ENCODE assay signal across 1 cellular context in the genomic region with DNA sequence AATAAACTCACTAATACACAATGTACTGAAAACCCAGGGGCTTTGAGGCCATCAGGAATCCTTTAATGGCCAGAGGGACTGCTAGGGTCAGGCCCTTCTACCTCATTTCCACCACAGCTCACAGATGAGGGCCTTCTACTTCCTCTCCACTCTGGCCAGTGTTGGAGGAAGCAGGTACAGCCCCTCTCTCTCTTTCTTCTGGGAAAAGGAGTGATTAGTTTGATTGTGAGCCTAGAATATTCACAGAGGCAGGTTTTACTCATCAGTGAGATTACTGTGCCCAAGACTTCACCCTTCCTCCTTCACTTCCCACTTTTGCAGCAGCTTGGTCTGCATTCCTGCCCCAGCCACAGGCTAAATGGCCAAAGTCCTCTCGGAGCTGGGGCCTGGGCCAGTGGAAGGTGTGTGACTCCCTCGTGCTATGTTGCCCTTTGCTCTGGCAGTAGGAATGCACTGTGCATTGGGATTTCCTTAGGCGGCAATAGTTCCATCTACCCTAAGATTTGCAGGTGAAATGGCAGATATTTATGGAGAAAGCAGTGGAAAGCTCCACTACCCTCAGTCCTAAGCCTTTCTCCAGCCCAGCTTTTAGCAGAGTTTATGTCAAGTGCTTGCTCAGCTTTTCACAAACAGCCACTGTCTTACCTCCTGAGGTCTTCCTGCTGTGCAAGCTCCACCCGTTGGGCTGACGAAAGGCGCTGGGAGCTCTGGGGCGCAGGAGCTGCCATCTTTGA.
A peak's percentile ranks its signal among the peaks of the same experiment; 100 is the strongest.
TF ChIP-seq lines count a peak whose summit lies in the region.

No MANE protein-coding gene starts in this region.

TF ChIP-seq in HepG2, 621 proteins besides CTCF, POLR2A, EP300 and RAD21 (continued from another document and continues in another):
- no peak for TF ChIP-seq ZNF597 (CRISPR knock-in tag; IDR thresholded peaks at IDR 0.05)
- no peak for TF ChIP-seq SMAD1 (CRISPR knock-in tag; IDR thresholded peaks at IDR 0.05; ENCODE audit: borderline replicate concordance, low read depth)
- TF ChIP-seq ZKSCAN5 (CRISPR knock-in tag; IDR thresholded peaks at IDR 0.05): no peak; the same call in 1 of the 2 replicates
- TF ChIP-seq ZNF720 (CRISPR knock-in tag; IDR thresholded peaks at IDR 0.05): no peak
- no peak for TF ChIP-seq AHR (CRISPR knock-in tag; IDR thresholded peaks at IDR 0.05)
- 0 out of 2 replicates have a peak, but pooled peaks have one; percentile 77 for TF ChIP-seq ESRRA (CRISPR knock-in tag; IDR thresholded peaks at IDR 0.05; ENCODE audit: low read depth)
- 0 out of 2 replicates have a peak, but pooled peaks have one; percentile 76 for TF ChIP-seq DNMT3B (CRISPR knock-in tag; conservative IDR thresholded peaks at IDR 0.05)
- 0 out of 2 replicates have a peak, but pooled peaks have one; percentile 1 for TF ChIP-seq SMC3 (IDR thresholded peaks at IDR 0.05; ENCODE audit: low read length)
- peak; percentile 89 for TF ChIP-seq ZFX (CRISPR knock-in tag; IDR thresholded peaks at IDR 0.05; ENCODE audit: low read depth)
- no peak for TF ChIP-seq ZNF772 (CRISPR knock-in tag; IDR thresholded peaks at IDR 0.05)
- peak; percentile 82 for TF ChIP-seq SIX4 (CRISPR knock-in tag; IDR thresholded peaks at IDR 0.05)
- TF ChIP-seq TCF7 (IDR thresholded peaks at IDR 0.05; ENCODE audit: low read depth): no peak
- peak; percentile 90; the same call in 1 of the 2 replicates for TF ChIP-seq ZNF337 (CRISPR knock-in tag; IDR thresholded peaks at IDR 0.05; ENCODE audit: borderline replicate concordance, low read depth)
- peak; percentile 75; the same call in 1 of the 2 replicates for TF ChIP-seq NRL (CRISPR knock-in tag; IDR thresholded peaks at IDR 0.05; ENCODE audit: borderline replicate concordance)
- TF ChIP-seq, protein P1, sequence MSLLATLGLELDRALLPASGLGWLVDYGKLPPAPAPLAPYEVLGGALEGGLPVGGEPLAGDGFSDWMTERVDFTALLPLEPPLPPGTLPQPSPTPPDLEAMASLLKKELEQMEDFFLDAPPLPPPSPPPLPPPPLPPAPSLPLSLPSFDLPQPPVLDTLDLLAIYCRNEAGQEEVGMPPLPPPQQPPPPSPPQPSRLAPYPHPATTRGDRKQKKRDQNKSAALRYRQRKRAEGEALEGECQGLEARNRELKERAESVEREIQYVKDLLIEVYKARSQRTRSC (CRISPR knock-in tag; IDR thresholded peaks at IDR 0.05; ENCODE audit: low read depth): 0 out of 2 replicates have a peak, but pooled peaks have one; percentile 20
- TF ChIP-seq ZNF205 (CRISPR knock-in tag; IDR thresholded peaks at IDR 0.05): no peak
- TF ChIP-seq ZSCAN30 (CRISPR knock-in tag; IDR thresholded peaks at IDR 0.05): 0 out of 2 replicates have a peak, but pooled peaks have one; percentile 49
- TF ChIP-seq, protein P2, sequence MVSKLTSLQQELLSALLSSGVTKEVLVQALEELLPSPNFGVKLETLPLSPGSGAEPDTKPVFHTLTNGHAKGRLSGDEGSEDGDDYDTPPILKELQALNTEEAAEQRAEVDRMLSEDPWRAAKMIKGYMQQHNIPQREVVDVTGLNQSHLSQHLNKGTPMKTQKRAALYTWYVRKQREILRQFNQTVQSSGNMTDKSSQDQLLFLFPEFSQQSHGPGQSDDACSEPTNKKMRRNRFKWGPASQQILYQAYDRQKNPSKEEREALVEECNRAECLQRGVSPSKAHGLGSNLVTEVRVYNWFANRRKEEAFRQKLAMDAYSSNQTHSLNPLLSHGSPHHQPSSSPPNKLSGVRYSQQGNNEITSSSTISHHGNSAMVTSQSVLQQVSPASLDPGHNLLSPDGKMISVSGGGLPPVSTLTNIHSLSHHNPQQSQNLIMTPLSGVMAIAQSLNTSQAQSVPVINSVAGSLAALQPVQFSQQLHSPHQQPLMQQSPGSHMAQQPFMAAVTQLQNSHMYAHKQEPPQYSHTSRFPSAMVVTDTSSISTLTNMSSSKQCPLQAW (CRISPR knock-in tag; IDR thresholded peaks at IDR 0.05): peak; percentile 93
- TF ChIP-seq, protein P3, sequence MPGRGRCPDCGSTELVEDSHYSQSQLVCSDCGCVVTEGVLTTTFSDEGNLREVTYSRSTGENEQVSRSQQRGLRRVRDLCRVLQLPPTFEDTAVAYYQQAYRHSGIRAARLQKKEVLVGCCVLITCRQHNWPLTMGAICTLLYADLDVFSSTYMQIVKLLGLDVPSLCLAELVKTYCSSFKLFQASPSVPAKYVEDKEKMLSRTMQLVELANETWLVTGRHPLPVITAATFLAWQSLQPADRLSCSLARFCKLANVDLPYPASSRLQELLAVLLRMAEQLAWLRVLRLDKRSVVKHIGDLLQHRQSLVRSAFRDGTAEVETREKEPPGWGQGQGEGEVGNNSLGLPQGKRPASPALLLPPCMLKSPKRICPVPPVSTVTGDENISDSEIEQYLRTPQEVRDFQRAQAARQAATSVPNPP (CRISPR knock-in tag; IDR thresholded peaks at IDR 0.05): 0 out of 2 replicates have a peak, but pooled peaks have one; percentile 36
- no peak for TF ChIP-seq ZNF713 (CRISPR knock-in tag; IDR thresholded peaks at IDR 0.05)
- no peak for TF ChIP-seq NFIB (CRISPR knock-in tag; IDR thresholded peaks at IDR 0.05; ENCODE audit: borderline replicate concordance)
- TF ChIP-seq ZNF557 (CRISPR knock-in tag; IDR thresholded peaks at IDR 0.05): no peak
- peak; percentile 76; the same call in 1 of the 2 replicates for TF ChIP-seq HMG20B (CRISPR knock-in tag; conservative IDR thresholded peaks at IDR 0.05)
- TF ChIP-seq, protein P4, sequence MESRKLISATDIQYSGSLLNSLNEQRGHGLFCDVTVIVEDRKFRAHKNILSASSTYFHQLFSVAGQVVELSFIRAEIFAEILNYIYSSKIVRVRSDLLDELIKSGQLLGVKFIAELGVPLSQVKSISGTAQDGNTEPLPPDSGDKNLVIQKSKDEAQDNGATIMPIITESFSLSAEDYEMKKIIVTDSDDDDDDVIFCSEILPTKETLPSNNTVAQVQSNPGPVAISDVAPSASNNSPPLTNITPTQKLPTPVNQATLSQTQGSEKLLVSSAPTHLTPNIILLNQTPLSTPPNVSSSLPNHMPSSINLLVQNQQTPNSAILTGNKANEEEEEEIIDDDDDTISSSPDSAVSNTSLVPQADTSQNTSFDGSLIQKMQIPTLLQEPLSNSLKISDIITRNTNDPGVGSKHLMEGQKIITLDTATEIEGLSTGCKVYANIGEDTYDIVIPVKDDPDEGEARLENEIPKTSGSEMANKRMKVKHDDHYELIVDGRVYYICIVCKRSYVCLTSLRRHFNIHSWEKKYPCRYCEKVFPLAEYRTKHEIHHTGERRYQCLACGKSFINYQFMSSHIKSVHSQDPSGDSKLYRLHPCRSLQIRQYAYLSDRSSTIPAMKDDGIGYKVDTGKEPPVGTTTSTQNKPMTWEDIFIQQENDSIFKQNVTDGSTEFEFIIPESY (CRISPR knock-in tag; IDR thresholded peaks at IDR 0.05): peak; percentile 78
- peak; percentile 88 for TF ChIP-seq KDM4B (CRISPR knock-in tag; IDR thresholded peaks at IDR 0.05)
- no peak for TF ChIP-seq SNRNP70 (IDR thresholded peaks at IDR 0.05; ENCODE audit: low read depth, low read length)
- TF ChIP-seq NCOR1 (IDR thresholded peaks at IDR 0.05; ENCODE audit: borderline replicate concordance, low read length): peak; percentile 82
- 0 out of 2 replicates have a peak, but pooled peaks have one; percentile 46 for TF ChIP-seq RCOR2 (CRISPR knock-in tag; IDR thresholded peaks at IDR 0.05)
- TF ChIP-seq, protein P5, sequence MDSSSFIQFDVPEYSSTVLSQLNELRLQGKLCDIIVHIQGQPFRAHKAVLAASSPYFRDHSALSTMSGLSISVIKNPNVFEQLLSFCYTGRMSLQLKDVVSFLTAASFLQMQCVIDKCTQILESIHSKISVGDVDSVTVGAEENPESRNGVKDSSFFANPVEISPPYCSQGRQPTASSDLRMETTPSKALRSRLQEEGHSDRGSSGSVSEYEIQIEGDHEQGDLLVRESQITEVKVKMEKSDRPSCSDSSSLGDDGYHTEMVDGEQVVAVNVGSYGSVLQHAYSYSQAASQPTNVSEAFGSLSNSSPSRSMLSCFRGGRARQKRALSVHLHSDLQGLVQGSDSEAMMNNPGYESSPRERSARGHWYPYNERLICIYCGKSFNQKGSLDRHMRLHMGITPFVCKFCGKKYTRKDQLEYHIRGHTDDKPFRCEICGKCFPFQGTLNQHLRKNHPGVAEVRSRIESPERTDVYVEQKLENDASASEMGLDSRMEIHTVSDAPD (CRISPR knock-in tag; IDR thresholded peaks at IDR 0.05): 0 out of 2 replicates have a peak, but pooled peaks have one; percentile 52
- TF ChIP-seq ZNF615 (CRISPR knock-in tag; IDR thresholded peaks at IDR 0.05; ENCODE audit: borderline replicate concordance): no peak
- no peak for TF ChIP-seq CENPBD1 (CRISPR knock-in tag; IDR thresholded peaks at IDR 0.05; ENCODE audit: borderline replicate concordance, low read depth)
- TF ChIP-seq ZNF142 (CRISPR knock-in tag; IDR thresholded peaks at IDR 0.05): no peak
- no peak for TF ChIP-seq ZFP82 (CRISPR knock-in tag; IDR thresholded peaks at IDR 0.05; ENCODE audit: borderline replicate concordance)
- no peak for TF ChIP-seq NCOA5 (CRISPR knock-in tag; IDR thresholded peaks at IDR 0.05)
- TF ChIP-seq, protein P6, sequence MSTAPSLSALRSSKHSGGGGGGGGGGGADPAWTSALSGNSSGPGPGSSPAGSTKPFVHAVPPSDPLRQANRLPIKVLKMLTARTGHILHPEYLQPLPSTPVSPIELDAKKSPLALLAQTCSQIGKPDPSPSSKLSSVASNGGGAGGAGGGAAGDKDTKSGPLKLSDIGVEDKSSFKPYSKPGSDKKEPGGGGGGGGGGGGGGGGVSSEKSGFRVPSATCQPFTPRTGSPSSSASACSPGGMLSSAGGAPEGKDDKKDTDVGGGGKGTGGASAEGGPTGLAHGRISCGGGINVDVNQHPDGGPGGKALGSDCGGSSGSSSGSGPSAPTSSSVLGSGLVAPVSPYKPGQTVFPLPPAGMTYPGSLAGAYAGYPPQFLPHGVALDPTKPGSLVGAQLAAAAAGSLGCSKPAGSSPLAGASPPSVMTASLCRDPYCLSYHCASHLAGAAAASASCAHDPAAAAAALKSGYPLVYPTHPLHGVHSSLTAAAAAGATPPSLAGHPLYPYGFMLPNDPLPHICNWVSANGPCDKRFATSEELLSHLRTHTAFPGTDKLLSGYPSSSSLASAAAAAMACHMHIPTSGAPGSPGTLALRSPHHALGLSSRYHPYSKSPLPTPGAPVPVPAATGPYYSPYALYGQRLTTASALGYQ (CRISPR knock-in tag; IDR thresholded peaks at IDR 0.05): peak; percentile 54; the same call in 1 of the 2 replicates
- TF ChIP-seq TCF7L2 (IDR thresholded peaks at IDR 0.05; ENCODE audit: low read depth, low read length): no peak
- TF ChIP-seq ZNF451 (CRISPR knock-in tag; IDR thresholded peaks at IDR 0.05): peak; percentile 78; the same call in 1 of the 2 replicates
- peak; percentile 100 for TF ChIP-seq HNF4A (CRISPR knock-in tag; IDR thresholded peaks at IDR 0.05)
- no peak for TF ChIP-seq ZBTB42 (CRISPR knock-in tag; IDR thresholded peaks at IDR 0.05)
- no peak for TF ChIP-seq NKX3-1 (CRISPR knock-in tag; IDR thresholded peaks at IDR 0.05)
- no peak for TF ChIP-seq SNAPC5 (CRISPR knock-in tag; IDR thresholded peaks at IDR 0.05; ENCODE audit: borderline replicate concordance)
- no peak for TF ChIP-seq ATF1 (CRISPR knock-in tag; IDR thresholded peaks at IDR 0.05)
- TF ChIP-seq ZNF761 (CRISPR knock-in tag; conservative IDR thresholded peaks at IDR 0.05): peak; percentile 90
- 0 out of 2 replicates have a peak, but pooled peaks have one; percentile 56 for TF ChIP-seq AKAP8 (CRISPR knock-in tag; IDR thresholded peaks at IDR 0.05)
- 0 out of 2 replicates have a peak, but pooled peaks have one; percentile 36 for TF ChIP-seq SNAPC2 (CRISPR knock-in tag; IDR thresholded peaks at IDR 0.05)
